9 cellular contexts compared by ENCODE assay signal in the genomic region with DNA sequence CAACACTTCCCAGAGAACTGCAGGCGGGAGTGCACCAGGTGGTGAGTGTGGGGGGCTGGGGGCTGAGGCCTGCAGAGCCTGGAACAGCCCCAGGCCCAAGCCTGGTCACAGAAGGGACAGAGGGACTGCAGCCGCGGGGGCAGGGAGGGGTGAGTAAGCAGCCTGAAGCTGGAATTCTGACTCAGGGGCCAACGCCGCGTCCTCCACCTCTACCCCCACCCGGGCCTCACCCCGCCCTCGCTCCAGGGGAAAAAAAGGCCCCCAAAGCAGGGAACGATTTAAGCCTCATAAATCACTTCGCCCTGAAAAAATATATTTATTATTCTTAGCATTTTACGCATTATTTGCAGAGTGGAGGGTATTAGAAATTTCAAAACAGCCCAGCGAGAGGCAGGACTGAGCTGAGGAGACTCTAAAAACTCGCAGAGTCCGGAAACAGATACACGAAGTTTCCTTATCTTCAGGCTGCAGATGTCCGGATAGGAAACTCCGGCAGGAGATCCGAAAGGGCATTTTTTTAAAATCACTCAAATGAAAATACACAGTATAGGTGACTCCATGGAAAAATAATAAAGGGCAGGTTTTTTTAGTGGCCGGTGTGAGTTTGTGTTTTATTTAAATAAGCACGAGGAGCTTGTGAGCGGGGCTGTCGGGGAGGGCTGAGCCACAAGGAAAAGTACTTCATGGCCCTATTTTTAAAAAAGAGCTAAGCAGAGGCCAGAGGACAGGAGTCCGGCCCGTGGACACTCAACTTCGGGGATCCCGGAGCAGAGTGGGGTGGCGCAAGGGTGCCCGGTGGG. TPM values are rescaled to one million over a fixed set of nuclear protein-coding genes. Genes with fewer than 3 reads are reported as not detected.
DNase-seq lines count a peak whose midpoint lies in the region; ATAC-seq lines count a peak whose summit lies in the region.
"Had no signal": no experiment of that assay in that cellular context is flagged by ENCODE, and none has a peak within 500 bp of the region (broad histone marks: within the 10 kb centered on the region; RNA-seq: fewer than 3 reads in every experiment).

No MANE protein-coding gene starts in this region.

- peaks cover 16 to 19% of the 10 kb centered on the region in 2 donors for H3K4me1 Mint-ChIP-seq in effector memory CD8-positive, alpha-beta T cell (ENCODE audit: low read depth in 2 of 2)
- H3K4me1 Mint-ChIP-seq in naive thymus-derived CD4-positive, alpha-beta T cell: peaks cover 13 to 30% (median 21%) of the 10 kb centered on the region in 7 donors

- no peak for ATAC-seq in effector memory CD8-positive, alpha-beta T cell (replicated peaks)
- ATAC-seq in naive thymus-derived CD4-positive, alpha-beta T cell: no peak
- no peak for ATAC-seq in HG02884 (IDR thresholded peaks at IDR 0.05; ENCODE audit: unreplicated experiment)

- CTCF ChIA-PET in naive thymus-derived CD4-positive, alpha-beta T cell (lab: Charles Lee): no interaction called here

- peaks cover 84 to 100% of the 10 kb centered on the region in 2 donors for H3K27me3 Mint-ChIP-seq in effector memory CD8-positive, alpha-beta T cell
- H3K27me3 Mint-ChIP-seq in naive thymus-derived CD4-positive, alpha-beta T cell: peaks cover 60 to 81% (median 65%) of the 10 kb centered on the region in 5 donors

- H3K4me3 Mint-ChIP-seq in effector memory CD8-positive, alpha-beta T cell: peak overlapping the region; percentile 43 to 64
- peak overlapping the region; percentile 44 to 91 (median 79) for H3K4me3 Mint-ChIP-seq in naive thymus-derived CD4-positive, alpha-beta T cell

- H3K9me3 Mint-ChIP-seq in effector memory CD8-positive, alpha-beta T cell: no peaks in the 10 kb centered on the region
- no peaks in the 10 kb centered on the region for H3K9me3 Mint-ChIP-seq in naive thymus-derived CD4-positive, alpha-beta T cell

- POLR2A ChIA-PET in naive thymus-derived CD4-positive, alpha-beta T cell (lab: Charles Lee): no interaction called here

- DNase-seq in AG08395 (ENCODE audit: low spot score) (peak; percentile 77), HPDE6-E6E7 (ENCODE audit: extremely low spot score) (no peak), NOMO-1 treated with dmso at 0.1 percent for 144 hours (lab: John Stamatoyannopoulos, UW; ENCODE audit: unreplicated experiment) (no peak), HT-29 (ENCODE audit: low spot score) (no peak)
- DNase-seq in Jurkat, Clone E6-1 (ENCODE audit: low read depth, low spot score): peak; percentile 38
- DNase-seq in effector memory CD8-positive, alpha-beta T cell: no peak
- no peak for DNase-seq in naive thymus-derived CD4-positive, alpha-beta T cell
- DNase-seq: NCI-H345 had no signal

- peaks cover 5% of the 10 kb centered on the region for H3K36me3 Mint-ChIP-seq in effector memory CD8-positive, alpha-beta T cell (ENCODE audit: insufficient read depth)
- no peaks in the 10 kb centered on the region for H3K36me3 Mint-ChIP-seq in naive thymus-derived CD4-positive, alpha-beta T cell

- no peak overlapping the region; the same call in 1 of the 2 replicates for H3K4me3 ChIP-seq in Jurkat, Clone E6-1 (ENCODE audit: low read length)
- H3K4me3 ChIP-seq in naive thymus-derived CD4-positive, alpha-beta T cell (ENCODE audit: low read length): no peak overlapping the region

- peaks cover 3 to 27% of the 10 kb centered on the region in 2 donors for H3K4me1 ChIP-seq in naive thymus-derived CD4-positive, alpha-beta T cell (ENCODE audit: control insufficient read depth in 2 of 2, insufficient read depth in 2 of 2, low read length in 2 of 2)

- no peak overlapping the region for H3K27ac ChIP-seq in naive thymus-derived CD4-positive, alpha-beta T cell (ENCODE audit: low read depth, low read length)

- intact Hi-C loops in naive thymus-derived CD4-positive, alpha-beta T cell (cut with micrococcal nuclease): no loop called here

- peak overlapping the region in 1 of 2 donors; percentile 26 for H3K27ac Mint-ChIP-seq in effector memory CD8-positive, alpha-beta T cell
- peak overlapping the region in 2 of 9 donors; percentile 10 to 57 for H3K27ac Mint-ChIP-seq in naive thymus-derived CD4-positive, alpha-beta T cell

- no peaks in the 10 kb centered on the region for H3K36me3 ChIP-seq in naive thymus-derived CD4-positive, alpha-beta T cell (ENCODE audit: control insufficient read depth in 2 of 3, insufficient read depth in 3 of 3, low read length in 3 of 3)

- H3K27me3 ChIP-seq in naive thymus-derived CD4-positive, alpha-beta T cell (ENCODE audit: control insufficient read depth in 2 of 2, insufficient read depth in 2 of 2, low read length in 2 of 2): peaks cover 8 to 19% of the 10 kb centered on the region in 2 donors

- no peaks in the 10 kb centered on the region for H3K9me3 ChIP-seq in naive thymus-derived CD4-positive, alpha-beta T cell (ENCODE audit: control insufficient read depth in 2 of 3, low read length in 3 of 3)

RNA-seq across cellular contexts. Expression of gene GATA2, which starts 9.9 kb away (rescaled TPM):
- polyA plus RNA-seq in Jurkat, Clone E6-1 (2012; ENCODE audit: insufficient read depth, insufficient read length): 5.2 TPM
- total RNA-seq in naive thymus-derived CD4-positive, alpha-beta T cell: 10 to 100 TPM in 2 of 5 experiments, under 1 TPM in 1, not detected in 2; 0.30 to 70.9 (median 14.0) TPM
- polyA plus RNA-seq in naive thymus-derived CD4-positive, alpha-beta T cell: not detected
- 114 and 123 TPM in 2 replicates for total RNA-seq in HT-29 (2014; rRNA removed; shearing (Covaris generic))

RNA-seq across cellular contexts. Expression of gene DNAJB8, which starts 16.4 kb away (rescaled TPM):
- polyA plus RNA-seq in Jurkat, Clone E6-1 (2012; ENCODE audit: insufficient read depth, insufficient read length): not detected
- total RNA-seq in naive thymus-derived CD4-positive, alpha-beta T cell: not detected
- not detected for polyA plus RNA-seq in naive thymus-derived CD4-positive, alpha-beta T cell
- not detected in 2 replicates for total RNA-seq in HT-29 (2014; rRNA removed; shearing (Covaris generic))

Comparison
In these comparisons a context has a peak if more than half of its experiments do, and no peak if none do; other contexts are left out.
1. DNase-seq: peak in AG08395 (single experiment) and Jurkat, Clone E6-1 (single experiment); none in effector memory CD8-positive, alpha-beta T cell (0 of 3), naive thymus-derived CD4-positive, alpha-beta T cell (0 of 9), HPDE6-E6E7 (single experiment), NOMO-1 treated with dmso at 0.1 percent for 144 hours (single experiment) and HT-29 (single experiment).